19 cellular contexts compared by ENCODE assay signal in genomic region chr13:97478247-97478646, GRCh38.
DNase-seq lines count a peak whose midpoint lies in the region; TF ChIP-seq lines count a peak whose summit lies in the region.
"Had no signal": no experiment of that assay in that cellular context is flagged by ENCODE, and none has a peak within 500 bp of the region (broad histone marks: within the 10 kb centered on the region; RNA-seq: fewer than 3 reads in every experiment).

No MANE protein-coding gene starts in this region.

- POLR2A ChIA-PET in HEK293T (lab: Yijun Ruan, JAX): no interaction called here

- DNase-seq in DMS53 (lab: John Stamatoyannopoulos, UW): peak; percentile 2
- no peak for DNase-seq in DMS53 treated with DMSO at 0.1 percent for 48 hours (lab: John Stamatoyannopoulos, UW; ENCODE audit: unreplicated experiment)
- DNase-seq in HEK293T (ENCODE audit: extremely low spot score): no peak
- peak; percentile 48 to 67 for DNase-seq in NCI-H526 (lab: John Stamatoyannopoulos, UW)
- DNase-seq in left kidney (ENCODE audit: low read depth, low spot score): peak; percentile 56
- DNase-seq in midbrain (lab: John Stamatoyannopoulos, UW): no peak
- DNase-seq in retina: no peak
- DNase-seq: 8988T; AML-193; C1 segment of cervical spinal cord; Calu3; CD8-positive, alpha-beta T cell; DMS79; H7; HFFc6; Kasumi-1; NCI-H187; NCI-H446; Peyer's patch had no signal

- CTCF ChIA-PET in HEK293T (lab: Yijun Ruan, JAX): no interaction called here

TF ChIP-seq in HEK293T, 16 proteins besides CTCF, POLR2A, EP300 and RAD21:
- 0 out of 2 replicates have a peak, but pooled peaks have one; percentile 21 for TF ChIP-seq L3MBTL2 (conservative IDR thresholded peaks at IDR 0.05)
- TF ChIP-seq, protein P1, sequence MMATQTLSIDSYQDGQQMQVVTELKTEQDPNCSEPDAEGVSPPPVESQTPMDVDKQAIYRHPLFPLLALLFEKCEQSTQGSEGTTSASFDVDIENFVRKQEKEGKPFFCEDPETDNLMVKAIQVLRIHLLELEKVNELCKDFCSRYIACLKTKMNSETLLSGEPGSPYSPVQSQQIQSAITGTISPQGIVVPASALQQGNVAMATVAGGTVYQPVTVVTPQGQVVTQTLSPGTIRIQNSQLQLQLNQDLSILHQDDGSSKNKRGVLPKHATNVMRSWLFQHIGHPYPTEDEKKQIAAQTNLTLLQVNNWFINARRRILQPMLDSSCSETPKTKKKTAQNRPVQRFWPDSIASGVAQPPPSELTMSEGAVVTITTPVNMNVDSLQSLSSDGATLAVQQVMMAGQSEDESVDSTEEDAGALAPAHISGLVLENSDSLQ (IDR thresholded peaks at IDR 0.05): no peak
- no peak for TF ChIP-seq LEF1 (IDR thresholded peaks at IDR 0.05; ENCODE audit: borderline replicate concordance)
- no peak for TF ChIP-seq TARDBP (IDR thresholded peaks at IDR 0.05)
- TF ChIP-seq ELF4 (IDR thresholded peaks at IDR 0.05): no peak
TF ChIP-seq in HEK293T: peak in this region for 1.

Comparison
In these comparisons a context has a peak if more than half of its experiments do, and no peak if none do; other contexts are left out.
1. DNase-seq: peak in DMS53 (single experiment), NCI-H526 (2 of 2) and left kidney (single experiment); none in DMS53 treated with DMSO at 0.1 percent for 48 hours (single experiment), HEK293T (single experiment), midbrain (single experiment) and retina (single experiment).